ENCODE assay signal across 1 cellular context in genomic region chr17:82518826-82519810, GRCh38.
TF ChIP-seq lines count a peak whose summit lies in the region.

FOXK2 (plus strand) TSS chr17:82519732; CDS start chr17:82519889, 157 bp downstream.

TF ChIP-seq in HepG2, 621 proteins besides CTCF, POLR2A, EP300 and RAD21 (continued from another document and continues in another):
- TF ChIP-seq RXRB (CRISPR knock-in tag; IDR thresholded peaks at IDR 0.05; ENCODE audit: borderline replicate concordance) (0 out of 2 replicates have a peak, but pooled peaks have one; percentile 11), CHD2 (IDR thresholded peaks at IDR 0.05; ENCODE audit: low read depth, low read length) (peak; percentile 90), ARID3A (IDR thresholded peaks at IDR 0.05; ENCODE audit: low read depth, low read length) (no peak), ZBTB21 (CRISPR knock-in tag; IDR thresholded peaks at IDR 0.05) (peak; percentile 72), PTBP1 (IDR thresholded peaks at IDR 0.05; ENCODE audit: low read depth, low read length, poor library complexity, severe bottlenecking) (no peak), NFRKB (IDR thresholded peaks at IDR 0.05) (no peak), HOXA7 (CRISPR knock-in tag; IDR thresholded peaks at IDR 0.05) (no peak), ZUFSP (CRISPR knock-in tag; IDR thresholded peaks at IDR 0.05; ENCODE audit: borderline replicate concordance) (no peak), GZF1 (CRISPR knock-in tag; IDR thresholded peaks at IDR 0.05) (no peak), NFE2 (CRISPR knock-in tag; IDR thresholded peaks at IDR 0.05) (no peak), MAFK (conservative IDR thresholded peaks at IDR 0.05 in 1 of 2, IDR thresholded peaks at IDR 0.05 in 1 of 2; ENCODE audit: low read length in 2 of 2) (no peak), ZFP82 (CRISPR knock-in tag; IDR thresholded peaks at IDR 0.05; ENCODE audit: borderline replicate concordance) (no peak), SRY (CRISPR knock-in tag; IDR thresholded peaks at IDR 0.05) (peak; percentile 43; the same call in 1 of the 2 replicates), SRSF9 (IDR thresholded peaks at IDR 0.05; ENCODE audit: borderline replicate concordance, insufficient read depth, low read depth, low read length, poor library complexity, severe bottlenecking) (no peak), ZNF124 (CRISPR knock-in tag; IDR thresholded peaks at IDR 0.05) (no peak), ZBTB4 (CRISPR knock-in tag; IDR thresholded peaks at IDR 0.05; ENCODE audit: borderline replicate concordance) (no peak), PPARG (CRISPR knock-in tag; conservative IDR thresholded peaks at IDR 0.05) (0 out of 2 replicates have a peak, but pooled peaks have one; percentile 20), ZNF354B (CRISPR knock-in tag; IDR thresholded peaks at IDR 0.05) (no peak), KAT2B (IDR thresholded peaks at IDR 0.05; ENCODE audit: borderline replicate concordance, low read depth, low read length) (no peak), GMEB2 (CRISPR knock-in tag; IDR thresholded peaks at IDR 0.05; ENCODE audit: low read depth) (peak; percentile 95), KDM3A (CRISPR knock-in tag; IDR thresholded peaks at IDR 0.05; ENCODE audit: low read depth) (no peak), CCAR2 (optimal IDR thresholded peaks at IDR 0.05; ENCODE audit: low read depth, low read length) (no peak), SUZ12 (IDR thresholded peaks at IDR 0.05; ENCODE audit: low read depth, low read length) (no peak), HNF4G (IDR thresholded peaks at IDR 0.05; ENCODE audit: borderline replicate concordance, low read depth, low read length) (no peak), HNF4G (CRISPR knock-in tag; IDR thresholded peaks at IDR 0.05; ENCODE audit: borderline replicate concordance, low read depth) (no peak), ZNF33B (CRISPR knock-in tag; IDR thresholded peaks at IDR 0.05) (no peak), ZKSCAN8 (CRISPR knock-in tag; IDR thresholded peaks at IDR 0.05; ENCODE audit: borderline replicate concordance) (no peak), PCBP1 (IDR thresholded peaks at IDR 0.05; ENCODE audit: borderline replicate concordance, low read depth, low read length) (no peak), ZNF557 (CRISPR knock-in tag; IDR thresholded peaks at IDR 0.05) (0 out of 2 replicates have a peak, but pooled peaks have one; percentile 33), CENPT (CRISPR knock-in tag; IDR thresholded peaks at IDR 0.05; ENCODE audit: low read depth) (peak; percentile 81; the same call in 1 of the 2 replicates), TBP (CRISPR knock-in tag; IDR thresholded peaks at IDR 0.05) (0 out of 2 replicates have a peak, but pooled peaks have one; percentile 59), ZNF292 (CRISPR knock-in tag; IDR thresholded peaks at IDR 0.05; ENCODE audit: borderline replicate concordance, low read depth) (peak; percentile 56; the same call in 1 of the 2 replicates), ZNF713 (CRISPR knock-in tag; IDR thresholded peaks at IDR 0.05) (no peak), FOXO1 (CRISPR knock-in tag; IDR thresholded peaks at IDR 0.05) (peak; percentile 40), ZNF724P (CRISPR knock-in tag; IDR thresholded peaks at IDR 0.05; ENCODE audit: borderline replicate concordance) (no peak), ZNF180 (CRISPR knock-in tag; IDR thresholded peaks at IDR 0.05; ENCODE audit: borderline replicate concordance, low read depth) (no peak), PHF20 (CRISPR knock-in tag; IDR thresholded peaks at IDR 0.05) (no peak), ZNF343 (CRISPR knock-in tag; IDR thresholded peaks at IDR 0.05) (peak; percentile 84; the same call in 1 of the 2 replicates), SSRP1 (CRISPR knock-in tag; IDR thresholded peaks at IDR 0.05) (no peak), ZNF878 (CRISPR knock-in tag; IDR thresholded peaks at IDR 0.05) (peak; percentile 44; the same call in 1 of the 2 replicates), ZNF816 (CRISPR knock-in tag; IDR thresholded peaks at IDR 0.05; ENCODE audit: borderline replicate concordance) (no peak), TAF1 (CRISPR knock-in tag; IDR thresholded peaks at IDR 0.05) (peak; percentile 39; the same call in 1 of the 2 replicates), SMARCC2 (IDR thresholded peaks at IDR 0.05) (no peak)
- TF ChIP-seq, protein P1, sequence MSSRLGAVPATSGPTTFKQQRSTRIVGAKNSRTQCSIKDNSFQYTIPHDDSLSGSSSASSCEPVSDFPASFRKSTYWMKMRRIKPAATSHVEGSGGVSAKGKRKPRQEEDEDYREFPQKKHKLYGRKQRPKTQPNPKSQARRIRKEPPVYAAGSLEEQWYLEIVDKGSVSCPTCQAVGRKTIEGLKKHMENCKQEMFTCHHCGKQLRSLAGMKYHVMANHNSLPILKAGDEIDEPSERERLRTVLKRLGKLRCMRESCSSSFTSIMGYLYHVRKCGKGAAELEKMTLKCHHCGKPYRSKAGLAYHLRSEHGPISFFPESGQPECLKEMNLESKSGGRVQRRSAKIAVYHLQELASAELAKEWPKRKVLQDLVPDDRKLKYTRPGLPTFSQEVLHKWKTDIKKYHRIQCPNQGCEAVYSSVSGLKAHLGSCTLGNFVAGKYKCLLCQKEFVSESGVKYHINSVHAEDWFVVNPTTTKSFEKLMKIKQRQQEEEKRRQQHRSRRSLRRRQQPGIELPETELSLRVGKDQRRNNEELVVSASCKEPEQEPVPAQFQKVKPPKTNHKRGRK (CRISPR knock-in tag; IDR thresholded peaks at IDR 0.05), result no peak
- TF ChIP-seq, protein P2, sequence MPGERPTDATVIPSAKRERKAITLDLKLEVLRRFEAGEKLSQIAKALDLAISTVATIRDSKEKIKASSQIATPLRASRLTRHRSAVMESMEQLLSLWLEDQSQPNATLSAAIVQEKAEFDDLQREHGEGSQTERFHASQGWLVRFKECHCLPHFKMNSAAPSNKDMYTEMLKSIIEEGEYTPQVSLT (CRISPR knock-in tag; IDR thresholded peaks at IDR 0.05; ENCODE audit: borderline replicate concordance, low read depth), result 0 out of 2 replicates have a peak, but pooled peaks have one; percentile 54
- TF ChIP-seq, protein P3, sequence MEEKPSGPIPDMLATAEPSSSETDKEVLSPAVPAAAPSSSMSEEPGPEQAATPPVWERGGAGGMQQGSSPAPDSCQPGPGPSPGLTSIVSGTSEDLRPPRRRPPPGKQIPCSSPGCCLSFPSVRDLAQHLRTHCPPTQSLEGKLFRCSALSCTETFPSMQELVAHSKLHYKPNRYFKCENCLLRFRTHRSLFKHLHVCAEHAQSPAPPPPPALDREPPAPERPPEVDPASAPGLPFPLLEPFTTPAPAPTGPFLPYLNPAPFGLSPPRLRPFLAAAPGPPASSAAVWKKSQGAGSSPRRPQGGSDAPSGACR (CRISPR knock-in tag; IDR thresholded peaks at IDR 0.05), result no peak
- TF ChIP-seq, protein P4, sequence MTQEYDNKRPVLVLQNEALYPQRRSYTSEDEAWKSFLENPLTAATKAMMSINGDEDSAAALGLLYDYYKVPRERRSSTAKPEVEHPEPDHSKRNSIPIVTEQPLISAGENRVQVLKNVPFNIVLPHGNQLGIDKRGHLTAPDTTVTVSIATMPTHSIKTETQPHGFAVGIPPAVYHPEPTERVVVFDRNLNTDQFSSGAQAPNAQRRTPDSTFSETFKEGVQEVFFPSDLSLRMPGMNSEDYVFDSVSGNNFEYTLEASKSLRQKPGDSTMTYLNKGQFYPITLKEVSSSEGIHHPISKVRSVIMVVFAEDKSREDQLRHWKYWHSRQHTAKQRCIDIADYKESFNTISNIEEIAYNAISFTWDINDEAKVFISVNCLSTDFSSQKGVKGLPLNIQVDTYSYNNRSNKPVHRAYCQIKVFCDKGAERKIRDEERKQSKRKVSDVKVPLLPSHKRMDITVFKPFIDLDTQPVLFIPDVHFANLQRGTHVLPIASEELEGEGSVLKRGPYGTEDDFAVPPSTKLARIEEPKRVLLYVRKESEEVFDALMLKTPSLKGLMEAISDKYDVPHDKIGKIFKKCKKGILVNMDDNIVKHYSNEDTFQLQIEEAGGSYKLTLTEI (CRISPR knock-in tag; conservative IDR thresholded peaks at IDR 0.05), result no peak
- TF ChIP-seq, protein P5, sequence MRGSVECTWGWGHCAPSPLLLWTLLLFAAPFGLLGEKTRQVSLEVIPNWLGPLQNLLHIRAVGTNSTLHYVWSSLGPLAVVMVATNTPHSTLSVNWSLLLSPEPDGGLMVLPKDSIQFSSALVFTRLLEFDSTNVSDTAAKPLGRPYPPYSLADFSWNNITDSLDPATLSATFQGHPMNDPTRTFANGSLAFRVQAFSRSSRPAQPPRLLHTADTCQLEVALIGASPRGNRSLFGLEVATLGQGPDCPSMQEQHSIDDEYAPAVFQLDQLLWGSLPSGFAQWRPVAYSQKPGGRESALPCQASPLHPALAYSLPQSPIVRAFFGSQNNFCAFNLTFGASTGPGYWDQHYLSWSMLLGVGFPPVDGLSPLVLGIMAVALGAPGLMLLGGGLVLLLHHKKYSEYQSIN (CRISPR knock-in tag; IDR thresholded peaks at IDR 0.05; ENCODE audit: borderline replicate concordance), result no peak
- TF ChIP-seq, protein P6, sequence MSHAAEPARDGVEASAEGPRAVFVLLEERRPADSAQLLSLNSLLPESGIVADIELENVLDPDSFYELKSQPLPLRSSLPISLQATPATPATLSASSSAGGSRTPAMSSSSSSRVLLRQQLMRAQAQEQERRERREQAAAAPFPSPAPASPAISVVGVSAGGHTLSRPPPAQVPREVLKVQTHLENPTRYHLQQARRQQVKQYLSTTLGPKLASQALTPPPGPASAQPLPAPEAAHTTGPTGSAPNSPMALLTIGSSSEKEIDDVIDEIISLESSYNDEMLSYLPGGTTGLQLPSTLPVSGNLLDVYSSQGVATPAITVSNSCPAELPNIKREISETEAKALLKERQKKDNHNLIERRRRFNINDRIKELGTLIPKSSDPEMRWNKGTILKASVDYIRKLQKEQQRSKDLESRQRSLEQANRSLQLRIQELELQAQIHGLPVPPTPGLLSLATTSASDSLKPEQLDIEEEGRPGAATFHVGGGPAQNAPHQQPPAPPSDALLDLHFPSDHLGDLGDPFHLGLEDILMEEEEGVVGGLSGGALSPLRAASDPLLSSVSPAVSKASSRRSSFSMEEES (CRISPR knock-in tag; IDR thresholded peaks at IDR 0.05), result no peak
- TF ChIP-seq, protein P7, sequence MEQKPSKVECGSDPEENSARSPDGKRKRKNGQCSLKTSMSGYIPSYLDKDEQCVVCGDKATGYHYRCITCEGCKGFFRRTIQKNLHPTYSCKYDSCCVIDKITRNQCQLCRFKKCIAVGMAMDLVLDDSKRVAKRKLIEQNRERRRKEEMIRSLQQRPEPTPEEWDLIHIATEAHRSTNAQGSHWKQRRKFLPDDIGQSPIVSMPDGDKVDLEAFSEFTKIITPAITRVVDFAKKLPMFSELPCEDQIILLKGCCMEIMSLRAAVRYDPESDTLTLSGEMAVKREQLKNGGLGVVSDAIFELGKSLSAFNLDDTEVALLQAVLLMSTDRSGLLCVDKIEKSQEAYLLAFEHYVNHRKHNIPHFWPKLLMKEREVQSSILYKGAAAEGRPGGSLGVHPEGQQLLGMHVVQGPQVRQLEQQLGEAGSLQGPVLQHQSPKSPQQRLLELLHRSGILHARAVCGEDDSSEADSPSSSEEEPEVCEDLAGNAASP (CRISPR knock-in tag; IDR thresholded peaks at IDR 0.05; ENCODE audit: borderline replicate concordance), result 0 out of 2 replicates have a peak, but pooled peaks have one; percentile 28
